Comparison of ENCODE assay signal across 17 cellular contexts in the genomic region with DNA sequence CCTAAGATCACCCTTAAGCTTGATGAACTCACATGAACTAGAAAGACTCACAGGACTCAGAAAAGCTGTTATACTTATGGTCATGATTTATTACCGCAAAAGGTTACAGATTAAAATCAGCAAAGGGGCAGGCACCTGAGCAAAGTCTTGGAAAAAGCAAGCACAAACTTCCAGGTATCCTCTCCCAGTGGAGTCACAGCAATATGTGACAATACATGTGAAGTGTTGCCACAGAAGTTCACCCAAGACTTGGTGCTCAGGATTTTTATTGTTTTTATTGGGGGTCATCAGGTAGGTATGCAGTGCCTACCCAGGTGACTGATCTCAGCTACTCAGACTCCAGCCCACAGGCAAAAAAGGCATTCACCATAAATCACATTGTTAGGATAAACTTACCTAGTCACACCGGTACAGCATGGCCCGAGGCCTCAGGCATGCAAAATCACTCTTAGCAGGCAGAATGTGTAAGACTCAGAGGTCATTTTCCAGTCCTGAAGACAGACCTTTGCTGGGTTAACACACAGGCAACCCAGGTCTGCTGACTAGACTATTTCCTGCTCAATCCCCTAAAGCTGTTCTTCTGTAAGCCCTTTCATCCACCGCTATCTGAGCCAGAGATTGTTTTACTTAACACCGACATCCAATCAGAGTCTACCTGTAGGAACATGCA. TPM values are rescaled to one million over a fixed set of nuclear protein-coding genes. Genes with fewer than 3 reads are reported as not detected.
A peak's percentile ranks its signal among the peaks of the same experiment; 100 is the strongest.
DNase-seq lines count a peak whose midpoint lies in the region; ATAC-seq and TF ChIP-seq lines count a peak whose summit lies in the region.
"Had no signal": no experiment of that assay in that cellular context is flagged by ENCODE, and none has a peak within 500 bp of the region (broad histone marks: within the 10 kb centered on the region; RNA-seq: fewer than 3 reads in every experiment).

No MANE protein-coding gene starts in this region.

- POLR2A ChIA-PET in Caco-2 (lab: Charles Lee): no interaction called here

- H3K36me3 Mint-ChIP-seq in Caco-2 (ENCODE audit: insufficient read depth, unreplicated experiment): peaks cover 5% of the 10 kb centered on the region
- H3K36me3 Mint-ChIP-seq: activated naive CD8-positive, alpha-beta T cell treated with anti-CD3 and anti-CD28 coated beads for 36 hours; IgD-negative memory B cell had no signal

- H3K27ac Mint-ChIP-seq in Caco-2 (ENCODE audit: unreplicated experiment): no peak overlapping the region
- H3K27ac Mint-ChIP-seq: activated naive CD8-positive, alpha-beta T cell treated with anti-CD3 and anti-CD28 coated beads for 36 hours; IgD-negative memory B cell had no signal

- CTCF ChIA-PET in Caco-2 (lab: Charles Lee): no interaction called here

- H3K27ac ChIP-seq in duodenal mucosa (ENCODE audit: low read depth, low read length): peak overlapping the region; percentile 11
- H3K27ac ChIP-seq: body of pancreas had no signal

- H3K9me3 Mint-ChIP-seq in Caco-2 (ENCODE audit: unreplicated experiment): no peaks in the 10 kb centered on the region
- H3K9me3 Mint-ChIP-seq: activated naive CD8-positive, alpha-beta T cell treated with anti-CD3 and anti-CD28 coated beads for 36 hours; activated T-cell treated with anti-CD3 and anti-CD28 coated beads, Interleukin-2, amount 50 U/mL, for 4 hours had no signal

- BruUV-seq in Caco-2 (replicated peaks; lab: Mats Ljungman, UMichigan): no TSS peak

- peaks cover 16% of the 10 kb centered on the region for H3K4me1 ChIP-seq in Caco-2
- peaks cover 17 to 38% of the 10 kb centered on the region in 2 donors for H3K4me1 ChIP-seq in duodenal mucosa (ENCODE audit: control insufficient read depth in 1 of 2, insufficient read depth in 2 of 2, low read length in 2 of 2)
- H3K4me1 ChIP-seq: body of pancreas had no signal

- H3K27me3 ChIP-seq in Caco-2 (replicated peaks; ENCODE audit: control insufficient read depth, insufficient read depth, low read length) (no peaks in the 10 kb centered on the region), duodenal mucosa (ENCODE audit: control insufficient read depth in 1 of 2, insufficient read depth in 2 of 2, low read length in 2 of 2) (no peaks in the 10 kb centered on the region)
- H3K27me3 ChIP-seq: body of pancreas had no signal

- H3K4me3 ChIP-seq in Caco-2 (ENCODE audit: low read depth, low read length) (no peak overlapping the region), duodenal mucosa (ENCODE audit: low read depth in 1 of 2, low read length in 2 of 2) (peak overlapping the region in 1 of 2 donors; percentile 19), lower leg skin (ENCODE audit: low read depth, poor library complexity, severe bottlenecking) (no peak overlapping the region)
- H3K4me3 ChIP-seq: body of pancreas had no signal

- peak overlapping the region in 1 of 2 donors; percentile 1 for H3K9ac ChIP-seq in duodenal mucosa (ENCODE audit: low read depth in 1 of 2, low read length in 2 of 2)

- intact Hi-C loops in Caco-2 (cut with micrococcal nuclease; ENCODE audit: unreplicated experiment) (no loop called here), left colon (cut with DNase I, micrococcal nuclease) (no loop called here), lower leg skin (cut with DNase I; ENCODE audit: low total_unique reads) (no loop called here)

- DNase-seq in Caco-2 (peak; percentile 65 to 83), NCI-H226 (peak; percentile 57), left colon (no peak), GM19240 (ENCODE audit: insufficient read length, low spot score) (no peak), lower leg skin (ENCODE audit: low spot score in 2 of 2) (no peak)
- DNase-seq: activated CD4-positive, alpha-beta T cell treated with anti-CD3 and anti-CD28 coated beads, Interleukin-2, amount 50 U/mL, for 4 hours; activated naive CD8-positive, alpha-beta T cell treated with anti-CD3 and anti-CD28 coated beads for 36 hours; activated T-cell treated with anti-CD3 and anti-CD28 coated beads, Interleukin-2, amount 50 U/mL, for 4 hours; body of pancreas; dermis blood vessel endothelial cell; head of caudate nucleus; RPMI8226; stimulated activated CD4-positive, alpha-beta T cell treated with anti-CD3 and anti-CD28 coated beads, Interleukin-4, amount 100 ng/mL, for 24 hours had no signal

- 42 to 52% methylated on average over 5 of the region's 5 CpGs for WGBS in lower leg skin, 2 donors

- H3K27me3 Mint-ChIP-seq in Caco-2 (ENCODE audit: insufficient read depth, unreplicated experiment): no peaks in the 10 kb centered on the region
- H3K27me3 Mint-ChIP-seq: activated naive CD8-positive, alpha-beta T cell treated with anti-CD3 and anti-CD28 coated beads for 36 hours; IgD-negative memory B cell had no signal

- TF ChIP-seq POLR2A in lower leg skin (IDR thresholded peaks at IDR 0.05): no peak

- H3K9me3 ChIP-seq in Caco-2 (no peaks in the 10 kb centered on the region), duodenal mucosa (ENCODE audit: control insufficient read depth in 1 of 2, low read length in 2 of 2) (peaks cover 0 to 6% of the 10 kb centered on the region in 2 donors)
- H3K9me3 ChIP-seq: body of pancreas had no signal

- H3K4me1 Mint-ChIP-seq in Caco-2 (ENCODE audit: low read depth, unreplicated experiment): peaks cover 5% of the 10 kb centered on the region
- H3K4me1 Mint-ChIP-seq: IgD-negative memory B cell had no signal

- TF ChIP-seq CTCF in Caco-2 (IDR thresholded peaks at IDR 0.05; ENCODE audit: insufficient read depth in 1 of 2, low read depth in 1 of 2, low read length in 1 of 2, severe bottlenecking in 1 of 2, unreplicated experiment in 1 of 2) (no peak), lower leg skin (IDR thresholded peaks at IDR 0.05) (no peak)

- H3K4me3 Mint-ChIP-seq in Caco-2 (ENCODE audit: unreplicated experiment): peak overlapping the region; percentile 8
- H3K4me3 Mint-ChIP-seq: activated naive CD8-positive, alpha-beta T cell treated with anti-CD3 and anti-CD28 coated beads for 36 hours; activated T-cell treated with anti-CD3 and anti-CD28 coated beads, Interleukin-2, amount 50 U/mL, for 4 hours; IgD-negative memory B cell had no signal

- H3K36me3 ChIP-seq in Caco-2 (ENCODE audit: control insufficient read depth, insufficient read depth, low read length) (no peaks in the 10 kb centered on the region), duodenal mucosa (ENCODE audit: control insufficient read depth in 1 of 2, insufficient read depth in 2 of 2, low read length in 2 of 2) (no peaks in the 10 kb centered on the region)

- peak; percentile 61 for ATAC-seq in left colon
- no peak for ATAC-seq in GM19324 (IDR thresholded peaks at IDR 0.05; ENCODE audit: low FRiP score, unreplicated experiment)
- no peak for ATAC-seq in HG03439 (IDR thresholded peaks at IDR 0.05; ENCODE audit: unreplicated experiment)
- ATAC-seq: activated T-cell treated with anti-CD3 and anti-CD28 coated beads, Interleukin-2, amount 50 U/mL, for 4 hours; body of pancreas had no signal

RNA-seq across cellular contexts. Expression of gene SSX2IP, which starts 55.6 kb away (rescaled TPM):
- total RNA-seq in Caco-2 (2022) (12.7 and 15.3 TPM in 2 replicates), left colon (10 to 100 TPM; 12.6 to 14.0 TPM), lower leg skin (1 to 10 TPM; 6.7 to 9.3 (median 8.8) TPM)

Comparison
In these comparisons a context has a peak if more than half of its experiments do, and no peak if none do; other contexts are left out.
1. DNase-seq: peak in Caco-2 (2 of 2) and NCI-H226 (single experiment); none in left colon (0 of 2), GM19240 (single experiment) and lower leg skin (0 of 2).